ENCODE assay signal across 22 cellular contexts in genomic region chr5:133117166-133117929, GRCh38.
DNase-seq lines count a peak whose midpoint lies in the region; ATAC-seq, FAIRE-seq and TF ChIP-seq lines count a peak whose summit lies in the region.
"Had no signal": no experiment of that assay in that cellular context is flagged by ENCODE, and none has a peak within 500 bp of the region (broad histone marks: within the 10 kb centered on the region; RNA-seq: fewer than 3 reads in every experiment).

No MANE protein-coding gene starts in this region.

- H3K4me2 ChIP-seq in H1 (ENCODE audit: insufficient read depth in 1 of 2, low read depth in 2 of 2, low read length in 2 of 2), result no peak overlapping the region

- no peaks in the 10 kb centered on the region for H4K20me1 ChIP-seq in H1 (replicated peaks in 1 of 2; ENCODE audit: control insufficient read depth in 1 of 2, insufficient read depth in 2 of 2, low read length in 2 of 2)

- H3K23ac ChIP-seq in H1 (ENCODE audit: insufficient read length), result no peak overlapping the region

- FAIRE-seq in H1 (lab: Jason Lieb, UNC), result no peak
- FAIRE-seq: H54 had no signal

- no peak overlapping the region for H3K18ac ChIP-seq in H1 (ENCODE audit: extremely low read depth, low read length)

- no peak overlapping the region for H4K91ac ChIP-seq in H1 (replicated peaks; ENCODE audit: insufficient read length, low read length)

- no peak overlapping the region for H3K4me3 Mint-ChIP-seq in activated CD8-positive, alpha-beta memory T cell treated with anti-CD3 and anti-CD28 coated beads, Interleukin-2, amount 10 ng/mL, durations not matched to agents 7 days and 5 days
- no peak overlapping the region for H3K4me3 Mint-ChIP-seq in osteocyte (ENCODE audit: unreplicated experiment)
- no peak overlapping the region for H3K4me3 Mint-ChIP-seq in type B pancreatic cell
- H3K4me3 Mint-ChIP-seq: CD8-positive, alpha-beta memory T cell had no signal

- H2AK5ac ChIP-seq in H1 (ENCODE audit: low read depth, low read length), result no peak overlapping the region

- H3K27ac Mint-ChIP-seq in activated CD8-positive, alpha-beta memory T cell treated with anti-CD3 and anti-CD28 coated beads, Interleukin-2, amount 10 ng/mL, durations not matched to agents 7 days and 5 days, result no peak overlapping the region
- no peak overlapping the region for H3K27ac Mint-ChIP-seq in osteocyte (ENCODE audit: unreplicated experiment)
- no peak overlapping the region for H3K27ac Mint-ChIP-seq in type B pancreatic cell

- TF ChIP-seq RAD21 in H1 (IDR thresholded peaks at IDR 0.05 in 1 of 2, conservative IDR thresholded peaks at IDR 0.05 in 1 of 2; ENCODE audit: low read depth in 2 of 2, low read length in 2 of 2), result no peak

- no peak overlapping the region for H3K56ac ChIP-seq in H1 (replicated peaks; ENCODE audit: insufficient read length, low read depth, low read length)

- H2BK5ac ChIP-seq in H1 (ENCODE audit: low read depth, low read length), result no peak overlapping the region

- no peaks in the 10 kb centered on the region for H3K36me3 ChIP-seq in H1 (ENCODE audit: control insufficient read depth in 2 of 4, insufficient read depth in 4 of 4, low read length in 3 of 4)

- no peak overlapping the region for H2BK12ac ChIP-seq in H1 (ENCODE audit: low read depth, low read length)

- H3K79me2 ChIP-seq in H1 (ENCODE audit: control insufficient read depth in 1 of 2, insufficient read depth in 2 of 2, low read length in 2 of 2), result no peaks in the 10 kb centered on the region

- no peak overlapping the region for H4K5ac ChIP-seq in H1 (ENCODE audit: insufficient read length, low read depth, low read length)

- H3K9me3 Mint-ChIP-seq in activated CD8-positive, alpha-beta memory T cell treated with anti-CD3 and anti-CD28 coated beads, Interleukin-2, amount 10 ng/mL, durations not matched to agents 7 days and 5 days (ENCODE audit: low read depth), result no peaks in the 10 kb centered on the region
- H3K9me3 Mint-ChIP-seq in osteocyte (ENCODE audit: unreplicated experiment) (no peaks in the 10 kb centered on the region), type B pancreatic cell (no peaks in the 10 kb centered on the region)
- H3K9me3 Mint-ChIP-seq: CD8-positive, alpha-beta memory T cell had no signal

- WGBS in H1 (ENCODE audit: extremely low coverage in 1 of 2, insufficient coverage in 1 of 2, insufficient read length in 1 of 2, insufficient replicate concordance in 2 of 2, low coverage in 1 of 2, low lambda C conversion rate in 2 of 2, missing lambda C conversion rate in 1 of 2), 2 experiments, result 89% methylated on average over 11 of the region's 11 CpGs; no CpG with 5 or more reads in 1 of the 2 experiments

- H3K4me1 ChIP-seq in H1 (replicated peaks in 1 of 4; ENCODE audit: control insufficient read depth in 3 of 4, insufficient read depth in 4 of 4, low read length in 3 of 4), result no peaks in the 10 kb centered on the region; a peak in 1 of 7 replicates

- no peak overlapping the region for H3K27ac ChIP-seq in H1 (ENCODE audit: low read depth, low read length)
- H3K27ac ChIP-seq: C4-2B had no signal

- H2AFZ ChIP-seq in H1 (ENCODE audit: low read length), result no peak overlapping the region

- H4K8ac ChIP-seq in H1 (ENCODE audit: extremely low read depth, insufficient read depth, low read length), result peak overlapping the region; percentile 29; the same call in 1 of the 2 replicates

- H2BK15ac ChIP-seq in H1 (ENCODE audit: low read length), result no peak overlapping the region

- H3K4ac ChIP-seq in H1 (replicated peaks; ENCODE audit: insufficient read length, low read depth, low read length), result no peak overlapping the region

- no peak overlapping the region for H3K9ac ChIP-seq in H1 (replicated peaks in 1 of 4; ENCODE audit: extremely low read depth in 1 of 4, low read depth in 3 of 4, low read length in 3 of 4)

- TF ChIP-seq POLR2A in H1 (IDR thresholded peaks at IDR 0.05; ENCODE audit: control extremely low read depth in 1 of 2, low read depth in 2 of 2, low read length in 2 of 2) (no peak), erythroblast (IDR thresholded peaks at IDR 0.05; ENCODE audit: low read length) (no peak)

- no peak for ATAC-seq in activated CD8-positive, alpha-beta memory T cell treated with anti-CD3 and anti-CD28 coated beads, Interleukin-2, amount 10 ng/mL, durations not matched to agents 7 days and 5 days
- ATAC-seq: PC-3 had no signal

- H2BK120ac ChIP-seq in H1 (replicated peaks; ENCODE audit: low read depth, low read length), result no peak overlapping the region

- no peak overlapping the region for H3K4me3 ChIP-seq in H1 (ENCODE audit: extremely low read depth in 1 of 4, insufficient read depth in 2 of 4, low read depth in 3 of 4, low read length in 4 of 4)

- no peak overlapping the region for H2BK20ac ChIP-seq in H1 (ENCODE audit: low read length)

- DNase-seq in activated CD8-positive, alpha-beta memory T cell treated with anti-CD3 and anti-CD28 coated beads for 24 hours, result peak; percentile 49
- no peak for DNase-seq in activated CD8-positive, alpha-beta memory T cell treated with anti-CD3 and anti-CD28 coated beads, Interleukin-2, amount 10 ng/mL, durations not matched to agents 7 days and 5 days
- peak in 1 of 2 experiments; percentile 41 for DNase-seq in H1 (ENCODE audit: low read depth in 1 of 2, low spot score in 2 of 2)
- DNase-seq in osteocyte (ENCODE audit: extremely low spot score, unreplicated experiment), result peak; percentile 78
- DNase-seq in type B pancreatic cell (ENCODE audit: extremely low spot score, unreplicated experiment), result peak; percentile 51
- DNase-seq in GM03348 (ENCODE audit: low spot score), result no peak
- no peak for DNase-seq in OCI-M1 (lab: John Stamatoyannopoulos, UW)
- no peak for DNase-seq in erythroblast (lab: John Stamatoyannopoulos, UW)
- DNase-seq: Calu3; CD8-positive, alpha-beta memory T cell; DMS53; EL; GF-D8; Kasumi-1; NCI-H1694 treated with DMSO at 0.1 percent for 48 hours; NCI-H2081 treated with DMSO at 0.1 percent for 48 hours; NCI-H2171 treated with DMSO at 0.1 percent for 48 hours; NCI-H524 treated with DMSO at 0.1 percent for 48 hours; PC-3; SHP77 had no signal

- no peaks in the 10 kb centered on the region for H3K23me2 ChIP-seq in H1 (ENCODE audit: low read depth, low read length)

- no peaks in the 10 kb centered on the region for H3K4me1 Mint-ChIP-seq in activated CD8-positive, alpha-beta memory T cell treated with anti-CD3 and anti-CD28 coated beads, Interleukin-2, amount 10 ng/mL, durations not matched to agents 7 days and 5 days
- peaks cover 2% of the 10 kb centered on the region for H3K4me1 Mint-ChIP-seq in osteocyte (ENCODE audit: unreplicated experiment)
- no peaks in the 10 kb centered on the region for H3K4me1 Mint-ChIP-seq in type B pancreatic cell (ENCODE audit: unreplicated experiment)
- H3K4me1 Mint-ChIP-seq: CD8-positive, alpha-beta memory T cell had no signal

- no peak for TF ChIP-seq EP300 in H1 (IDR thresholded peaks at IDR 0.05; ENCODE audit: borderline replicate concordance in 1 of 2, low read depth in 2 of 2, low read length in 2 of 2)

- no peak for TF ChIP-seq CTCF in H1 (IDR thresholded peaks at IDR 0.05; ENCODE audit: control extremely low read depth in 1 of 3, insufficient read depth in 1 of 3, low read depth in 1 of 3, low read length in 3 of 3)
- no peak for TF ChIP-seq CTCF in osteocyte (IDR thresholded peaks at IDR 0.05)
- TF ChIP-seq CTCF in type B pancreatic cell (conservative IDR thresholded peaks at IDR 0.05), result no peak

- no peak overlapping the region for H3K14ac ChIP-seq in H1 (ENCODE audit: insufficient read length)

- no peaks in the 10 kb centered on the region for H3K9me3 ChIP-seq in H1 (ENCODE audit: insufficient read depth in 2 of 2, low read depth in 1 of 2, low read length in 1 of 2)

- no peaks in the 10 kb centered on the region for H3K79me1 ChIP-seq in H1 (ENCODE audit: low read depth, low read length)

- no peaks in the 10 kb centered on the region for H3K27me3 Mint-ChIP-seq in activated CD8-positive, alpha-beta memory T cell treated with anti-CD3 and anti-CD28 coated beads, Interleukin-2, amount 10 ng/mL, durations not matched to agents 7 days and 5 days
- H3K27me3 Mint-ChIP-seq in osteocyte (ENCODE audit: unreplicated experiment), result no peaks in the 10 kb centered on the region
- no peaks in the 10 kb centered on the region for H3K27me3 Mint-ChIP-seq in type B pancreatic cell

- POLR2A ChIA-PET in H1 (lab: Charles Lee; ENCODE audit: partially characterized antibody), result interaction anchor here (1.2 kb wide), 1 partner anchor 83 kb away, joined by 3 read pairs; no protein-coding TSS in a partner anchor

- H3K36me3 Mint-ChIP-seq in activated CD8-positive, alpha-beta memory T cell treated with anti-CD3 and anti-CD28 coated beads, Interleukin-2, amount 10 ng/mL, durations not matched to agents 7 days and 5 days, result no peaks in the 10 kb centered on the region
- H3K36me3 Mint-ChIP-seq in osteocyte (ENCODE audit: unreplicated experiment) (no peaks in the 10 kb centered on the region), type B pancreatic cell (no peaks in the 10 kb centered on the region)
- H3K36me3 Mint-ChIP-seq: CD8-positive, alpha-beta memory T cell had no signal

- H3K27me3 ChIP-seq in H1 (replicated peaks in 1 of 4; ENCODE audit: control insufficient read depth in 3 of 4, extremely low read depth in 1 of 4, insufficient read depth in 3 of 4, low read length in 3 of 4), result 0 out of 7 replicates have a peak, but pooled peaks cover 0 to 2% (median 0%) of the 10 kb centered on the region in 4 experiments

- CTCF ChIA-PET in activated CD8-positive, alpha-beta memory T cell treated with anti-CD3 and anti-CD28 coated beads, Interleukin-2, amount 10 ng/mL, durations not matched to agents 7 days and 5 days (lab: Charles Lee), result interaction anchor here (1.3 kb wide), 1 partner anchor 10 kb away, joined by 3 read pairs; no protein-coding TSS in a partner anchor
- CTCF ChIA-PET in H1 (lab: Charles Lee; ENCODE audit: partially characterized antibody), result interaction anchor here (0.8 to 11.2 kb wide), 7 partner anchors 39 to 170 kb away, joined by 3 to 150 read pairs (median 4); no protein-coding TSS in a partner anchor

TF ChIP-seq in H1, 55 proteins besides CTCF, POLR2A, EP300 and RAD21 (continues in another document):
- TF ChIP-seq, protein P1, sequence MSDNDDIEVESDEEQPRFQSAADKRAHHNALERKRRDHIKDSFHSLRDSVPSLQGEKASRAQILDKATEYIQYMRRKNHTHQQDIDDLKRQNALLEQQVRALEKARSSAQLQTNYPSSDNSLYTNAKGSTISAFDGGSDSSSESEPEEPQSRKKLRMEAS (IDR thresholded peaks at IDR 0.05), result no peak
- TF ChIP-seq TAF7 (optimal IDR thresholded peaks at IDR 0.05; ENCODE audit: borderline replicate concordance, low read depth, low read length) (no peak), CTBP2 (IDR thresholded peaks at IDR 0.05; ENCODE audit: borderline replicate concordance, insufficient read depth, insufficient read length, low read length) (no peak), GABPA (IDR thresholded peaks at IDR 0.05; ENCODE audit: borderline replicate concordance, insufficient read depth, low read length) (no peak), EGR1 (IDR thresholded peaks at IDR 0.05; ENCODE audit: borderline replicate concordance, low read depth, low read length) (no peak), RNF2 (IDR thresholded peaks at IDR 0.05; ENCODE audit: borderline replicate concordance, low read depth, low read length, missing control alignments, poor library complexity, severe bottlenecking) (no peak), CBX8 (IDR thresholded peaks at IDR 0.05; ENCODE audit: borderline replicate concordance, low read depth, low read length) (no peak), SP4 (IDR thresholded peaks at IDR 0.05; ENCODE audit: low read length) (no peak)

Comparison
In these comparisons a context has a peak if more than half of its experiments do, and no peak if none do; other contexts are left out.
1. DNase-seq: peak in activated CD8-positive, alpha-beta memory T cell treated with anti-CD3 and anti-CD28 coated beads for 24 hours (single experiment), osteocyte (single experiment) and type B pancreatic cell (single experiment); none in activated CD8-positive, alpha-beta memory T cell treated with anti-CD3 and anti-CD28 coated beads, Interleukin-2, amount 10 ng/mL, durations not matched to agents 7 days and 5 days (single experiment), GM03348 (single experiment), OCI-M1 (single experiment) and erythroblast (0 of 2).